28 cellular contexts compared by ENCODE assay signal in the genomic region with DNA sequence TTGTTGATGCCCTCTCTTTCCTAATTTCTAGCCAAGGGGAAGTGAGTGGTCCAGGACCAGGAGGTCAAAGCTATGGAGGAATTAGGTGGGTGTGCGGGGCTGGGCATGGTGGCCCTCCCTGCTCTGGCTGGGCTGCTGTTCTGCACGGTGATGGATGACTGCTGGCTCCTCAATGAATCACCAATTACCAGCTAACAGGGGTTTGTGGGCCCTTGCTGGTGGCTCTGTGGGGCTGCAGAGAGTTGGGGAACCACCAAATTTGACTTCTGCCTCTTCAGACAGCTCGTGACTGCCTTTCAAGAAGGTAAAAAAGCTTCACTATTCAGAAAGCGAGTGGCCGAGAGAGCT.
"Had no signal": no experiment of that assay in that cellular context is flagged by ENCODE, and none has a peak within 500 bp of the region (broad histone marks: within the 10 kb centered on the region; RNA-seq: fewer than 3 reads in every experiment).

No MANE protein-coding gene starts in this region.

- H3K4me1 Mint-ChIP-seq: activated B cell treated with CpG ODN at 0.5 μM for 24 hours; activated T-helper 17 cell treated with anti-CD3 and anti-CD28 coated beads, Interleukin-2, amount 50 U/mL, for 72 hours; central memory CD8-positive, alpha-beta T cell had no signal

- H3K27ac Mint-ChIP-seq: activated B cell treated with CpG ODN at 0.5 μM for 24 hours; activated CD8-positive, alpha-beta T cell treated with anti-CD3 and anti-CD28 coated beads for 36 hours; activated naive CD8-positive, alpha-beta T cell; activated T-helper 17 cell treated with anti-CD3 and anti-CD28 coated beads, Interleukin-2, amount 50 U/mL, for 72 hours; dendritic cell treated with granulocyte-macrophage colony-stimulating factor and Interleukin-4, amounts not matched to agents 40 ng/mL and 50 ng/mL, for 4 days; effector memory CD8-positive, alpha-beta T cell; T-helper 1 cell treated with Interleukin-12 subunit alpha and Interleukin-12 subunit beta and Interleukin-4 antibody, amounts not matched to agents 30 μg/mL and 1 μg/mL, for 36 hours had no signal

- H3K9me3 Mint-ChIP-seq: activated CD8-positive, alpha-beta T cell treated with anti-CD3 and anti-CD28 coated beads for 36 hours; activated T-cell treated with anti-CD3 and anti-CD28 coated beads, Interleukin-2, amount 50 U/mL, for 4 hours; activated T-helper 17 cell treated with anti-CD3 and anti-CD28 coated beads, Interleukin-2, amount 50 U/mL, for 72 hours; central memory CD8-positive, alpha-beta T cell; dendritic cell treated with granulocyte-macrophage colony-stimulating factor and Interleukin-4, amounts not matched to agents 40 ng/mL and 50 ng/mL, for 4 days; T-helper 1 cell treated with Interleukin-12 subunit alpha and Interleukin-12 subunit beta and Interleukin-4 antibody, amounts not matched to agents 30 μg/mL and 1 μg/mL, for 36 hours had no signal

- H3K36me3 Mint-ChIP-seq: activated naive CD8-positive, alpha-beta T cell had no signal

- DNase-seq: activated B cell treated with CpG ODN at 0.5 μM for 24 hours; activated CD4-positive, alpha-beta T cell treated with anti-CD3 and anti-CD28 coated beads for 48 hours; activated CD4-positive, alpha-beta T cell treated with anti-CD3 and anti-CD28 coated beads, Interleukin-2, amount 50 U/mL, for 1 hour; activated CD4-positive, alpha-beta T cell treated with anti-CD3 and anti-CD28 coated beads, Interleukin-2, amount 50 U/mL, for 48 hours; activated CD8-positive, alpha-beta T cell treated with anti-CD3 and anti-CD28 coated beads for 36 hours; activated effector memory CD4-positive, alpha-beta T cell treated with Interleukin-2 at 50 U/mL for 16 hours; activated gamma-delta T cell treated with Interleukin-2 at 50 U/mL for 16 hours; activated naive CD4-positive, alpha-beta T cell treated with anti-CD3 and anti-CD28 coated beads, Interleukin-2, amount 50 U/mL, for 16 hours; activated naive CD4-positive, alpha-beta T cell treated with Interleukin-2 at 50 U/mL for 16 hours; activated T-cell treated with anti-CD3 and anti-CD28 coated beads, Interleukin-2, amount 50 U/mL, for 4 hours; amniotic stem cell; anterior cingulate cortex; brain microvascular endothelial cell; dorsolateral prefrontal cortex; effector CD4-positive, alpha-beta T cell; effector memory CD8-positive, alpha-beta T cell; esophagus squamous epithelium; foreskin melanocyte; heart right ventricle; T1000; WERI-Rb-1 had no signal

- ATAC-seq: activated CD4-positive, CD25-positive, alpha-beta regulatory T cell treated with anti-CD3 and anti-CD28 coated beads, Interleukin-2, amount 50 U/mL, for 24 hours; activated CD8-positive, alpha-beta T cell treated with anti-CD3 and anti-CD28 coated beads for 36 hours; activated T-cell treated with anti-CD3 and anti-CD28 coated beads, Interleukin-2, amount 50 U/mL, for 4 hours; activated T-helper 17 cell treated with anti-CD3 and anti-CD28 coated beads, Interleukin-2, amount 50 U/mL, for 72 hours; effector memory CD8-positive, alpha-beta T cell; gastroesophageal sphincter; heart right ventricle had no signal

- H3K4me3 Mint-ChIP-seq: activated B cell treated with CpG ODN at 0.5 μM for 24 hours; activated CD8-positive, alpha-beta T cell treated with anti-CD3 and anti-CD28 coated beads for 36 hours; activated naive CD8-positive, alpha-beta T cell; activated T-cell treated with anti-CD3 and anti-CD28 coated beads, Interleukin-2, amount 50 U/mL, for 4 hours; activated T-helper 17 cell treated with anti-CD3 and anti-CD28 coated beads, Interleukin-2, amount 50 U/mL, for 72 hours; central memory CD8-positive, alpha-beta T cell; dendritic cell treated with granulocyte-macrophage colony-stimulating factor and Interleukin-4, amounts not matched to agents 40 ng/mL and 50 ng/mL, for 4 days; effector memory CD8-positive, alpha-beta T cell; T-helper 1 cell treated with Interleukin-12 subunit alpha and Interleukin-12 subunit beta and Interleukin-4 antibody, amounts not matched to agents 30 μg/mL and 1 μg/mL, for 36 hours had no signal
